Comparison of ENCODE assay signal across 11 cellular contexts in the genomic region with DNA sequence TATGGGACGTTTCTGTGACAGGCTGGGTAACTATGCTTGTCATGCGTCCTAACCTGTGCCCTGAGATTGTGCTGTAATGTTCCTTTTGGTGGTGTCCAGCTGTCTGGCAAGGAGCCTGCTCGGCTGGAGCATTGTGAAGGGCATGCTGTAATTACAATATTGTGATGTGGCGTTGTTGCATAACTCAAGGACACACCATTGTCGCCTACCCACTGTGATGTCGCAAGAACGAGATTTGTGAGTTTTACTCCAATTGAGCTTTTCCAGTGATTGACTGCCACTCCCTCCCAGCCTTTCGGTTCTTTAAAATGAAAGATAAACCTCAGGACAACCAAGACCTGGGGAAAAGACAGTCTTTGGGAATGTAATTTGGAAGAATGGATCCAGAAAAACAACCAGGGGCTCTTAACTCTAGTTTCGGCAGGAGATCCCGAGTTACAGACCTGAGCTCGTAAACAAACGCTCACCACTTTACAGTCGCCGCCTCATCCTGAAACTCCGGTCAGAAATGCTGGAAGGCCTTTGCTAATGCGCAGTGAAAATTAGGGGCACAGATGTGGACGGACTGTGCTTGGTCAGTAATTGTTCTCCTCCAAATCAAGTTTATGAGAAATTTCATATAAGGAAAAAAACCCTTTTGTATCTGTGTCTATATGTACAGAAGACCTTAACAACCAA. TPM values are rescaled to one million over a fixed set of nuclear protein-coding genes. Genes with fewer than 3 reads are reported as not detected.
DNase-seq lines count a peak whose midpoint lies in the region; ATAC-seq, FAIRE-seq and TF ChIP-seq lines count a peak whose summit lies in the region.
"Had no signal": no experiment of that assay in that cellular context is flagged by ENCODE, and none has a peak within 500 bp of the region (broad histone marks: within the 10 kb centered on the region; RNA-seq: fewer than 3 reads in every experiment).

No MANE protein-coding gene starts in this region.

- H3K36me3 ChIP-seq in keratinocyte (ENCODE audit: control insufficient read depth in 2 of 2, extremely low read depth in 1 of 2, insufficient read depth in 2 of 2, low read length in 2 of 2): peaks cover 1 to 8% of the 10 kb centered on the region in 2 experiments
- H3K36me3 ChIP-seq: neural progenitor cell had no signal

- H3K36me3 Mint-ChIP-seq in activated T-helper 17 cell treated with anti-CD3 and anti-CD28 coated beads, Interleukin-2, amount 50 U/mL, for 72 hours (ENCODE audit: low read depth): no peaks in the 10 kb centered on the region
- H3K36me3 Mint-ChIP-seq in stimulated activated effector memory CD8-positive, alpha-beta T cell treated with anti-CD3 and anti-CD28 coated beads, Interleukin-12 subunit alpha, Interleukin-12 subunit beta, amount 100 ng/mL, for 72 hours: no peaks in the 10 kb centered on the region

- H3K4me2 ChIP-seq in keratinocyte (ENCODE audit: control insufficient read depth, extremely low read depth, insufficient read depth, low read depth, low read length): no peak overlapping the region
- H3K4me2 ChIP-seq: neural progenitor cell had no signal

- peaks cover 1% of the 10 kb centered on the region for H3K4me1 Mint-ChIP-seq in activated T-helper 17 cell treated with anti-CD3 and anti-CD28 coated beads, Interleukin-2, amount 50 U/mL, for 72 hours
- peaks cover 6% of the 10 kb centered on the region for H3K4me1 Mint-ChIP-seq in stimulated activated effector memory CD8-positive, alpha-beta T cell treated with anti-CD3 and anti-CD28 coated beads, Interleukin-12 subunit alpha, Interleukin-12 subunit beta, amount 100 ng/mL, for 72 hours
- H3K4me1 Mint-ChIP-seq: stimulated activated memory B cell treated with anti-CD40 and anti-IgM and Interleukin-4, amounts not matched to agents 10 μg/mL and 1 μg/mL and 100 μg/mL, for 72 hours had no signal

- no peaks in the 10 kb centered on the region for H3K27me3 ChIP-seq in keratinocyte (ENCODE audit: control insufficient read depth, extremely low read depth, insufficient read depth, low read length)
- H3K27me3 ChIP-seq: neural progenitor cell, SJSA1 had no signal

- TF ChIP-seq RAD21 in Ishikawa (IDR thresholded peaks at IDR 0.05; ENCODE audit: low read depth): peak; percentile 10; the same call in 1 of the 2 replicates

- no peak for ATAC-seq in activated T-helper 17 cell treated with anti-CD3 and anti-CD28 coated beads, Interleukin-2, amount 50 U/mL, for 72 hours (replicated peaks)
- ATAC-seq in stimulated activated effector memory CD8-positive, alpha-beta T cell treated with anti-CD3 and anti-CD28 coated beads, Interleukin-12 subunit alpha, Interleukin-12 subunit beta, amount 100 ng/mL, for 72 hours: no peak
- no peak for ATAC-seq in HG03442 (IDR thresholded peaks at IDR 0.05; ENCODE audit: unreplicated experiment)
- no peak for ATAC-seq in HG02759 (IDR thresholded peaks at IDR 0.05; ENCODE audit: unreplicated experiment)
- ATAC-seq: stimulated activated memory B cell treated with anti-CD40 and anti-IgM and Interleukin-4, amounts not matched to agents 10 μg/mL and 1 μg/mL and 100 μg/mL, for 72 hours had no signal

- no peaks in the 10 kb centered on the region for H3K27me3 Mint-ChIP-seq in activated T-helper 17 cell treated with anti-CD3 and anti-CD28 coated beads, Interleukin-2, amount 50 U/mL, for 72 hours
- H3K27me3 Mint-ChIP-seq: stimulated activated memory B cell treated with anti-CD40 and anti-IgM and Interleukin-4, amounts not matched to agents 10 μg/mL and 1 μg/mL and 100 μg/mL, for 72 hours had no signal

- no peak for FAIRE-seq in keratinocyte (lab: Jason Lieb, UNC)

- peaks cover 3% of the 10 kb centered on the region for H3K9me1 ChIP-seq in keratinocyte (ENCODE audit: control insufficient read depth, extremely low read depth, insufficient read depth, low read length)

- peaks cover 27% of the 10 kb centered on the region for H3K4me1 ChIP-seq in keratinocyte (ENCODE audit: control insufficient read depth, extremely low read depth, insufficient read depth, low read length)
- H3K4me1 ChIP-seq: SJSA1 had no signal

- H3K4me3 ChIP-seq in keratinocyte (ENCODE audit: control insufficient read depth in 2 of 3, extremely low read depth in 1 of 3, insufficient read depth in 2 of 3, low read depth in 1 of 3, low read length in 3 of 3): no peak overlapping the region
- H3K4me3 ChIP-seq: neural progenitor cell, SJSA1 had no signal

- H4K20me1 ChIP-seq in keratinocyte (ENCODE audit: control insufficient read depth, extremely low read depth, insufficient read depth, low read length): no peaks in the 10 kb centered on the region

- peak; percentile 72; the same call in 1 of the 2 replicates for TF ChIP-seq EP300 in Ishikawa (IDR thresholded peaks at IDR 0.05; ENCODE audit: borderline replicate concordance)

- no peak for DNase-seq in keratinocyte (ENCODE audit: low read depth, low spot score)
- DNase-seq in stimulated activated effector memory CD8-positive, alpha-beta T cell treated with anti-CD3 and anti-CD28 coated beads, Interleukin-12 subunit alpha, Interleukin-12 subunit beta, amount 100 ng/mL, for 72 hours (ENCODE audit: low spot score in 2 of 2): no peak
- no peak for DNase-seq in NCI-H2227 treated with DMSO at 0.1 percent for 48 hours (lab: John Stamatoyannopoulos, UW)
- DNase-seq in mesenteric fat pad (ENCODE audit: low spot score): no peak

- H3K9ac ChIP-seq in keratinocyte (ENCODE audit: control insufficient read depth, extremely low read depth, insufficient read depth, low read length): no peak overlapping the region
- H3K9ac ChIP-seq: neural progenitor cell had no signal

- peaks cover 5% of the 10 kb centered on the region for H3K79me2 ChIP-seq in keratinocyte (ENCODE audit: control insufficient read depth, insufficient read depth, low read length)

- peak overlapping the region; percentile 16 for H3K27ac Mint-ChIP-seq in activated T-helper 17 cell treated with anti-CD3 and anti-CD28 coated beads, Interleukin-2, amount 50 U/mL, for 72 hours
- H3K27ac Mint-ChIP-seq in stimulated activated effector memory CD8-positive, alpha-beta T cell treated with anti-CD3 and anti-CD28 coated beads, Interleukin-12 subunit alpha, Interleukin-12 subunit beta, amount 100 ng/mL, for 72 hours: peak overlapping the region; percentile 33
- H3K27ac Mint-ChIP-seq: neural progenitor cell had no signal

- H2AFZ ChIP-seq in keratinocyte (ENCODE audit: control insufficient read depth, low read length): no peak overlapping the region
- H2AFZ ChIP-seq: neural progenitor cell had no signal

- dilution Hi-C loops in keratinocyte (cut with MboI; ENCODE audit: extremely low pct_ligation_motif_present, low sequenced_read_pairs): no loop called here

- peak overlapping the region; percentile 11 for H3K27ac ChIP-seq in keratinocyte (ENCODE audit: control insufficient read depth, insufficient read depth, low read length)
- H3K27ac ChIP-seq: neural progenitor cell, SJSA1 had no signal

- TF ChIP-seq CTCF in keratinocyte (optimal IDR thresholded peaks at IDR 0.05 in 1 of 3, IDR thresholded peaks at IDR 0.05 in 1 of 3, conservative IDR thresholded peaks at IDR 0.05 in 1 of 3; ENCODE audit: extremely low read depth in 1 of 3, insufficient read depth in 2 of 3, low read length in 3 of 3): no peak

- H3K9me3 Mint-ChIP-seq in activated T-helper 17 cell treated with anti-CD3 and anti-CD28 coated beads, Interleukin-2, amount 50 U/mL, for 72 hours: no peaks in the 10 kb centered on the region
- no peaks in the 10 kb centered on the region for H3K9me3 Mint-ChIP-seq in stimulated activated effector memory CD8-positive, alpha-beta T cell treated with anti-CD3 and anti-CD28 coated beads, Interleukin-12 subunit alpha, Interleukin-12 subunit beta, amount 100 ng/mL, for 72 hours
- H3K9me3 Mint-ChIP-seq: neural progenitor cell; stimulated activated memory B cell treated with anti-CD40 and anti-IgM and Interleukin-4, amounts not matched to agents 10 μg/mL and 1 μg/mL and 100 μg/mL, for 72 hours had no signal

- no peaks in the 10 kb centered on the region for H3K9me3 ChIP-seq in keratinocyte (ENCODE audit: control insufficient read depth, low read depth, low read length)

- H3K4me3 Mint-ChIP-seq in activated T-helper 17 cell treated with anti-CD3 and anti-CD28 coated beads, Interleukin-2, amount 50 U/mL, for 72 hours: no peak overlapping the region
- no peak overlapping the region for H3K4me3 Mint-ChIP-seq in stimulated activated effector memory CD8-positive, alpha-beta T cell treated with anti-CD3 and anti-CD28 coated beads, Interleukin-12 subunit alpha, Interleukin-12 subunit beta, amount 100 ng/mL, for 72 hours
- H3K4me3 Mint-ChIP-seq: neural progenitor cell; stimulated activated memory B cell treated with anti-CD40 and anti-IgM and Interleukin-4, amounts not matched to agents 10 μg/mL and 1 μg/mL and 100 μg/mL, for 72 hours had no signal

TF ChIP-seq in Ishikawa, 13 proteins besides CTCF, POLR2A, EP300 and RAD21 (continues in another document):
- TF ChIP-seq MAX (IDR thresholded peaks at IDR 0.05): peak; percentile 49
- TF ChIP-seq TCF12 (IDR thresholded peaks at IDR 0.05; ENCODE audit: low read depth): peak; percentile 82
- TF ChIP-seq NFIC (IDR thresholded peaks at IDR 0.05): peak; percentile 69; the same call in 1 of the 2 replicates
- peak; percentile 69 for TF ChIP-seq TEAD4 (IDR thresholded peaks at IDR 0.05)

RNA-seq across cellular contexts. Expression of gene ZNF750, which starts 1.3 kb away (rescaled TPM):
- total RNA-seq in activated T-helper 17 cell treated with anti-CD3 and anti-CD28 coated beads, Interleukin-2, amount 50 U/mL, for 72 hours: not detected
- polyA plus RNA-seq in keratinocyte: 1.8 to 9.6 TPM (median 5.5 TPM) in 3 replicates
- 23.7 TPM for polyA plus RNA-seq in keratinocyte (2011; ENCODE audit: low read depth)
- 4.5 and 4.8 TPM in 2 replicates for polyA plus RNA-seq in keratinocyte (2011; cell fraction: cytosol; rRNA removed)
- polyA plus RNA-seq in keratinocyte (2011; cell fraction: nucleus; rRNA removed): 11.0 and 12.9 TPM in 2 replicates
- 2.3 and 43.8 TPM in 2 replicates for polyA plus RNA-seq in keratinocyte (2012; ENCODE audit: low replicate concordance)
- polyA minus RNA-seq in keratinocyte: 2.2 to 8.9 TPM (median 6.0 TPM) in 3 replicates
- polyA minus RNA-seq in keratinocyte (2011; cell fraction: cytosol; rRNA and poly(A)+ RNA removed): 3.3 TPM
- 8.4 and 9.1 TPM in 2 replicates for polyA minus RNA-seq in keratinocyte (2011; cell fraction: nucleus; rRNA and poly(A)+ RNA removed)
- 0.26 TPM for total RNA-seq in mesenteric fat pad
- total RNA-seq: SJSA1 had no signal
